Comparison of ENCODE assay signal across 8 cellular contexts in the genomic region with DNA sequence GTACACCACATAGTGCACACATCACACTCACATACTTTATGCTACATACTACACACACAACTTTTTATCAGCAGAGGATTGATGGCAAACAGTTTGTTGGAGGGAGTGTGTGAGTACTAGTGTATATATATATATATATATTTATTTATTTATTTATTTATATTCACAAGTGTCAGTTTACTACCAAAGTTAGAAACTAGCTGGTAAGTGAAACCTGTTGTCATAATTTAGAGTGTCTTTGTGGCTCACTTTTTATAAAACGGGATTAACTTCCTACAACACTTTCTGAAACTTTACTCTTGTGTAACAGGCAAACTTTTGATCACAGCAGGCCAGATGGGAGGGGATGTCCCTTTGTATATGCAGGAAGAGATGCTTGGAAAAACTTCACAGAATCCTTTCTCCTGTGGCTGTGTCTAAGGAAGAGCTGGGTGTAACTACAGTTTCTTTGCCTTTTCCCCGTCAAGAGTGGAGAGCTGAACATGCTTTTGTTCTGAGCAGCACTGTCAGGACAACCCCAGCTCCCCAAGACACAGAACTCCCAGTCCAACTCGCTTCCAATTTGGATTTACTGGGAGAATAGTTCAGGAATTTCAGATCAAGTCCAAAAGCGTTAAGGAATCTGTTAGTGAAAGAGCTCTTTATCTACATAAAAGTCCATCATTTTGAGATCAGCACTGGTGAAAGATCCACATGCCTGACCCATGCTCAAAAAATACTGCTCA. TPM values are rescaled to one million over a fixed set of nuclear protein-coding genes. Genes with fewer than 3 reads are reported as not detected.
DNase-seq lines count a peak whose midpoint lies in the region; ATAC-seq and TF ChIP-seq lines count a peak whose summit lies in the region.

No MANE protein-coding gene starts in this region.

- H3K9me3 Mint-ChIP-seq in CD8-positive, alpha-beta T cell = peaks cover 2% of the 10 kb centered on the region
- no peaks in the 10 kb centered on the region for H3K9me3 Mint-ChIP-seq in natural killer cell treated with Interleukin-12 subunit alpha and Interleukin-12 subunit beta and Interleukin-15 and Interleukin-18, amount 100 ng/mL, for 72 hours

- peak overlapping the region; percentile 97 for H3K9ac ChIP-seq in Loucy (ENCODE audit: low read depth, low read length, poor library complexity, severe bottlenecking)

- H3K27ac ChIP-seq in CD8-positive, alpha-beta T cell (ENCODE audit: low read depth, low read length) = no peak overlapping the region
- peak overlapping the region; percentile 93 for H3K27ac ChIP-seq in cingulate gyrus (ENCODE audit: low read depth, low read length)

- intact Hi-C loops in CD8-positive, alpha-beta T cell (cut with DNase I, micrococcal nuclease) = loop anchor here (5.0 to 10.0 kb wide), 8 partner anchors 82 to 978 kb away; a partner anchor contains a TSS

- H3K4me3 ChIP-seq in CD8-positive, alpha-beta T cell (ENCODE audit: low read depth, low read length) = no peak overlapping the region
- peak overlapping the region; percentile 94 for H3K4me3 ChIP-seq in Loucy (ENCODE audit: low read length, poor library complexity, severe bottlenecking)

- no peaks in the 10 kb centered on the region for H3K9me2 ChIP-seq in Loucy (replicated peaks; ENCODE audit: low read depth, low read length)

- peak overlapping the region; percentile 87 for H3K4me2 ChIP-seq in Loucy (ENCODE audit: low read depth, low read length, poor library complexity, severe bottlenecking)

- POLR2A ChIA-PET in CD8-positive, alpha-beta T cell (lab: Charles Lee) = interaction anchor here (0.7 to 3.4 kb wide), 2 partner anchors 35 to 155 kb away, joined by 4 to 17 read pairs; a partner anchor contains a TSS

- no peak overlapping the region for H2AFZ ChIP-seq in Loucy (ENCODE audit: low read length)

- H3K36me3 Mint-ChIP-seq in CD8-positive, alpha-beta T cell = peaks cover 4% of the 10 kb centered on the region
- no peaks in the 10 kb centered on the region for H3K36me3 Mint-ChIP-seq in natural killer cell treated with Interleukin-12 subunit alpha and Interleukin-12 subunit beta and Interleukin-15 and Interleukin-18, amount 100 ng/mL, for 72 hours

- peaks cover 42% of the 10 kb centered on the region for H3K4me1 Mint-ChIP-seq in CD8-positive, alpha-beta T cell (ENCODE audit: low read depth)
- H3K4me1 Mint-ChIP-seq in natural killer cell treated with Interleukin-12 subunit alpha and Interleukin-12 subunit beta and Interleukin-15 and Interleukin-18, amount 100 ng/mL, for 72 hours (ENCODE audit: low read depth in 2 of 2) = peaks cover 29 to 37% of the 10 kb centered on the region in 2 donors

- no peaks in the 10 kb centered on the region for H3K27me3 ChIP-seq in CD8-positive, alpha-beta T cell (ENCODE audit: insufficient read depth, low read length)
- no peaks in the 10 kb centered on the region for H3K27me3 ChIP-seq in Loucy (ENCODE audit: insufficient read depth, low read length, poor library complexity, severe bottlenecking)

- CTCF ChIA-PET in CD8-positive, alpha-beta T cell (lab: Charles Lee) = no interaction called here

- no peaks in the 10 kb centered on the region for H3K9me3 ChIP-seq in CD8-positive, alpha-beta T cell (ENCODE audit: low read length)
- H3K9me3 ChIP-seq in Loucy (ENCODE audit: insufficient read depth, low read depth, low read length) = peaks cover 7% of the 10 kb centered on the region; the same call in 1 of the 2 replicates

- H4K20me1 ChIP-seq in Loucy (ENCODE audit: insufficient read depth, low read length, poor library complexity, severe bottlenecking) = no peaks in the 10 kb centered on the region

- peak overlapping the region; percentile 4 for H3K27ac Mint-ChIP-seq in CD8-positive, alpha-beta T cell
- peak overlapping the region; percentile 55 to 73 for H3K27ac Mint-ChIP-seq in natural killer cell treated with Interleukin-12 subunit alpha and Interleukin-12 subunit beta and Interleukin-15 and Interleukin-18, amount 100 ng/mL, for 72 hours

- no peak for ATAC-seq in CD8-positive, alpha-beta T cell
- no peak for ATAC-seq in natural killer cell treated with Interleukin-12 subunit alpha and Interleukin-12 subunit beta and Interleukin-15 and Interleukin-18, amount 100 ng/mL, for 72 hours
- ATAC-seq in GM18868 (IDR thresholded peaks at IDR 0.05; ENCODE audit: unreplicated experiment) (no peak), HG02870 (IDR thresholded peaks at IDR 0.05; ENCODE audit: unreplicated experiment) (no peak)

- no peak for TF ChIP-seq CTCF in CD8-positive, alpha-beta T cell (IDR thresholded peaks at IDR 0.05)
- TF ChIP-seq CTCF in Loucy (conservative IDR thresholded peaks at IDR 0.05; ENCODE audit: low read length) = no peak

- peaks cover 18% of the 10 kb centered on the region for H3K4me1 ChIP-seq in CD8-positive, alpha-beta T cell (ENCODE audit: insufficient read depth, low read length)
- peaks cover 78% of the 10 kb centered on the region for H3K4me1 ChIP-seq in Loucy (ENCODE audit: insufficient read depth, low read length, poor library complexity, severe bottlenecking)

- H3F3A ChIP-seq in Loucy (ENCODE audit: low read depth) = peaks cover 7% of the 10 kb centered on the region

- peaks cover 42% of the 10 kb centered on the region for H3K79me2 ChIP-seq in Loucy (ENCODE audit: insufficient read depth, low read length)

- H3K36me3 ChIP-seq in CD8-positive, alpha-beta T cell (ENCODE audit: insufficient read depth, low read length) = no peaks in the 10 kb centered on the region
- no peaks in the 10 kb centered on the region for H3K36me3 ChIP-seq in Loucy (ENCODE audit: insufficient read depth, low read length)

- H3K27me3 Mint-ChIP-seq in CD8-positive, alpha-beta T cell (ENCODE audit: low read depth) = peaks cover 5% of the 10 kb centered on the region
- H3K27me3 Mint-ChIP-seq in natural killer cell treated with Interleukin-12 subunit alpha and Interleukin-12 subunit beta and Interleukin-15 and Interleukin-18, amount 100 ng/mL, for 72 hours = peaks cover 0 to 10% of the 10 kb centered on the region in 2 donors

- peak overlapping the region; percentile 78 for H3K4me3 Mint-ChIP-seq in CD8-positive, alpha-beta T cell
- peak overlapping the region; percentile 83 for H3K4me3 Mint-ChIP-seq in natural killer cell treated with Interleukin-12 subunit alpha and Interleukin-12 subunit beta and Interleukin-15 and Interleukin-18, amount 100 ng/mL, for 72 hours

- no peak for DNase-seq in CD8-positive, alpha-beta T cell
- DNase-seq in natural killer cell treated with Interleukin-12 subunit alpha and Interleukin-12 subunit beta and Interleukin-15 and Interleukin-18, amount 100 ng/mL, for 72 hours (ENCODE audit: low spot score) = no peak
- DNase-seq in cerebellar nuclear complex (lab: John Stamatoyannopoulos, UW) (no peak), NCI-H2081 (lab: John Stamatoyannopoulos, UW) (no peak)

RNA-seq across cellular contexts. Expression of a gene that starts 1.8 kb away (rescaled TPM):
- not detected for total RNA-seq in CD8-positive, alpha-beta T cell
- under 1 TPM in 1 of 2 donors, not detected in 1; 0.33 TPM for total RNA-seq in natural killer cell treated with Interleukin-12 subunit alpha and Interleukin-12 subunit beta and Interleukin-15 and Interleukin-18, amount 100 ng/mL, for 72 hours
